20 cellular contexts compared by ENCODE assay signal in the genomic region with DNA sequence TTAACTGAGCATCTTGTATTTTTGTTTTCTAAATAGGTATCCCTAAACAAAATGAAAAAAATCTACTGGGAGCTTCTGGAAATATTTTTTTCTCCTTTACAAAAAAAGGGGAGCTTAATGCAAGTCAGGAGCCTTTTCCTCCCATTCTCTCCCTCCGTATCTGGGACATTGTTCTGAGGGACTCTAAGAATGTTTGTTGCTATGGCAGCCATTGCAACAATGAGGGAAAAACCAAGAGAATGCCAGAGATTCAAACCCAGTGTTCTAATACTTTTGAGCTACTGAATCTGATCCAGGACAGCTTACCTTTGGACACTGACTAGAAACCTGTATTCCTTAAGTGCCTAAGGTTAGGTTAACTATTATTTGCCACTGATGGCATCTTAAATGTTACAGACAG.
DNase-seq lines count a peak whose midpoint lies in the region; ATAC-seq and TF ChIP-seq lines count a peak whose summit lies in the region.
"Had no signal": no experiment of that assay in that cellular context is flagged by ENCODE, and none has a peak within 500 bp of the region (broad histone marks: within the 10 kb centered on the region; RNA-seq: fewer than 3 reads in every experiment).

No MANE protein-coding gene starts in this region.

- H3K9ac ChIP-seq in colonic mucosa (ENCODE audit: low read depth in 2 of 2, low read length in 2 of 2) = no peak overlapping the region

- intact Hi-C loops in colonic mucosa (cut with DNase I) = no loop called here

- TF ChIP-seq CTCF in cardiac fibroblast (IDR thresholded peaks at IDR 0.05; ENCODE audit: low read depth, low read length) (no peak), colonic mucosa (IDR thresholded peaks at IDR 0.05) (no peak)

- no peaks in the 10 kb centered on the region for H3K4me1 ChIP-seq in colonic mucosa

- no peaks in the 10 kb centered on the region for H3K27me3 ChIP-seq in H7 (ENCODE audit: control insufficient read depth, insufficient read depth, low read length)
- H3K27me3 ChIP-seq in colonic mucosa = no peaks in the 10 kb centered on the region
- H3K27me3 ChIP-seq: brain microvascular endothelial cell had no signal

- H3K4me3 ChIP-seq in H7 (ENCODE audit: insufficient read depth, low read depth, low read length) (no peak overlapping the region), cardiac fibroblast (replicated peaks in 1 of 2; ENCODE audit: low read depth in 2 of 2, low read length in 2 of 2) (no peak overlapping the region), colonic mucosa (no peak overlapping the region)

- no peak for ATAC-seq in GM18520 (IDR thresholded peaks at IDR 0.05; ENCODE audit: unreplicated experiment)
- ATAC-seq: activated CD4-positive, alpha-beta T cell treated with anti-CD3 and anti-CD28 coated beads for 36 hours; stimulated activated effector memory CD8-positive, alpha-beta T cell treated with anti-CD3 and anti-CD28 coated beads, Interleukin-12 subunit alpha, Interleukin-12 subunit beta, amount 100 ng/mL, for 72 hours had no signal

- H3K27ac ChIP-seq in colonic mucosa = no peak overlapping the region
- H3K27ac ChIP-seq: brain microvascular endothelial cell had no signal

- no peaks in the 10 kb centered on the region for H3K9me3 ChIP-seq in colonic mucosa

- peak; percentile 20 for DNase-seq in H7
- peak; percentile 87 to 92 for DNase-seq in cardiac fibroblast (ENCODE audit: low read depth in 2 of 2)
- peak; percentile 82 for DNase-seq in glomerular endothelial cell (ENCODE audit: extremely low read depth, low read depth, low spot score)
- peak; percentile 3 for DNase-seq in myocyte (ENCODE audit: low read depth)
- no peak for DNase-seq in HuH-7 (ENCODE audit: low spot score)
- DNase-seq in NCI-H187 (lab: John Stamatoyannopoulos, UW) = no peak
- DNase-seq in colonic mucosa = no peak
- DNase-seq: activated CD4-positive, alpha-beta T cell treated with anti-CD3 and anti-CD28 coated beads for 36 hours; activated CD8-positive, alpha-beta memory T cell treated with anti-CD3 and anti-CD28 coated beads for 24 hours; activated gamma-delta T cell treated with Interleukin-2 at 50 U/mL for 16 hours; activated T-cell treated with anti-CD3 and anti-CD28 coated beads, Interleukin-2, amount 50 U/mL, for 1 hour; brain microvascular endothelial cell; DMS79 treated with DMSO at 0.1 percent for 48 hours; NCI-H1092; NCI-H1930; NCI-H345; NCI-H748 treated with DMSO at 0.1 percent for 48 hours; occipital lobe had no signal

- no peaks in the 10 kb centered on the region for H3K36me3 ChIP-seq in H7 (replicated peaks; ENCODE audit: control insufficient read depth, insufficient read depth, low read length)
- no peaks in the 10 kb centered on the region for H3K36me3 ChIP-seq in colonic mucosa
- H3K36me3 ChIP-seq: brain microvascular endothelial cell had no signal

Comparison
In these comparisons a context has a peak if more than half of its experiments do, and no peak if none do; other contexts are left out.
1. DNase-seq: peak in H7 (single experiment), cardiac fibroblast (2 of 2), glomerular endothelial cell (single experiment) and myocyte (single experiment); none in HuH-7 (single experiment), NCI-H187 (0 of 2) and colonic mucosa (single experiment).